ENCODE assay signal across 8 cellular contexts in genomic region chr1:27668808-27669723, GRCh38. TPM values are rescaled to one million over a fixed set of nuclear protein-coding genes. Genes with fewer than 3 reads are reported as not detected.
A peak's percentile ranks its signal among the peaks of the same experiment; 100 is the strongest.
DNase-seq lines count a peak whose midpoint lies in the region; ATAC-seq and TF ChIP-seq lines count a peak whose summit lies in the region.

No MANE protein-coding gene starts in this region.

- DNase-seq in GDM1 (lab: John Stamatoyannopoulos, UW) (peak; percentile 51), MM.1S (peak; percentile 70), T1000 (lab: John Stamatoyannopoulos, UW) (peak; percentile 38), ascending aorta (ENCODE audit: low spot score in 2 of 2) (peak in 1 of 2 donors; percentile 88), OCI-M2 (lab: John Stamatoyannopoulos, UW; ENCODE audit: unreplicated experiment) (no peak)

- TF ChIP-seq CTCF in MM.1S (IDR thresholded peaks at IDR 0.05; ENCODE audit: low read length) = peak; percentile 74
- peak; percentile 83 to 94 (median 86) for TF ChIP-seq CTCF in ascending aorta (IDR thresholded peaks at IDR 0.05)

- H3K4me1 ChIP-seq in MM.1S (ENCODE audit: low read length) (peaks cover 17% of the 10 kb centered on the region; the same call in 1 of the 2 replicates), ascending aorta (peaks cover 0 to 17% of the 10 kb centered on the region in 2 donors), iPS-15b (ENCODE audit: control insufficient read depth, insufficient read depth, low read length) (peaks cover 5% of the 10 kb centered on the region), skeletal muscle tissue (ENCODE audit: control insufficient read depth in 3 of 3, insufficient read depth in 3 of 3, low read length in 3 of 3) (peaks cover 23 to 28% (median 23%) of the 10 kb centered on the region in 3 donors)

- H3K36me3 ChIP-seq in MM.1S (replicated peaks; ENCODE audit: insufficient read depth, low read length) (no peaks in the 10 kb centered on the region), ascending aorta (no peaks in the 10 kb centered on the region), iPS-15b (ENCODE audit: control insufficient read depth, insufficient read depth, low read length) (no peaks in the 10 kb centered on the region), skeletal muscle tissue (ENCODE audit: control insufficient read depth in 3 of 3, insufficient read depth in 3 of 3, low read length in 3 of 3) (peaks cover 0 to 4% (median 0%) of the 10 kb centered on the region in 3 donors)

- H3K4me3 ChIP-seq in MM.1S (ENCODE audit: low read length) = peak overlapping the region; percentile 51
- H3K4me3 ChIP-seq in ascending aorta = peak overlapping the region; percentile 35 to 70
- H3K4me3 ChIP-seq in iPS-15b (ENCODE audit: low read depth, low read length) = peak overlapping the region; percentile 52
- peak overlapping the region; percentile 57 to 88 (median 79) for H3K4me3 ChIP-seq in skeletal muscle tissue (ENCODE audit: low read length in 3 of 3)

- H3K27ac ChIP-seq in MM.1S (ENCODE audit: low read length) (no peak overlapping the region), ascending aorta (peak overlapping the region; percentile 50 to 62), skeletal muscle tissue (ENCODE audit: low read depth, low read length) (no peak overlapping the region)

- H3K27me3 ChIP-seq in MM.1S (replicated peaks; ENCODE audit: insufficient read depth, low read length) (no peaks in the 10 kb centered on the region), ascending aorta (no peaks in the 10 kb centered on the region), iPS-15b (ENCODE audit: control insufficient read depth, insufficient read depth, low read length) (peaks cover 12% of the 10 kb centered on the region), skeletal muscle tissue (ENCODE audit: control insufficient read depth in 3 of 3, insufficient read depth in 3 of 3, low read length in 3 of 3) (no peaks in the 10 kb centered on the region)

- H3K79me2 ChIP-seq in MM.1S (ENCODE audit: low read length) = no peaks in the 10 kb centered on the region

- H3K9me3 ChIP-seq in MM.1S (replicated peaks; ENCODE audit: insufficient read depth, low read length) (no peaks in the 10 kb centered on the region), ascending aorta (no peaks in the 10 kb centered on the region), iPS-15b (ENCODE audit: control insufficient read depth, insufficient read depth, low read length) (no peaks in the 10 kb centered on the region), skeletal muscle tissue (ENCODE audit: control insufficient read depth in 3 of 3, low read length in 3 of 3) (no peaks in the 10 kb centered on the region)

- intact Hi-C loops in ascending aorta (cut with DNase I) = no loop called here

- no peak overlapping the region; the same call in 1 of the 2 replicates for H3K9ac ChIP-seq in MM.1S (ENCODE audit: low read length)
- H3K9ac ChIP-seq in iPS-15b (ENCODE audit: low read depth, low read length) = peak overlapping the region; percentile 3
- peak overlapping the region; percentile 12 to 74 (median 74) for H3K9ac ChIP-seq in skeletal muscle tissue (ENCODE audit: low read depth in 1 of 3, low read length in 3 of 3)

- peak overlapping the region; percentile 89 for H2AFZ ChIP-seq in MM.1S (ENCODE audit: low read length)

- peak overlapping the region; percentile 86 for H3K4me2 ChIP-seq in MM.1S (ENCODE audit: low read depth, low read length)

- no peaks in the 10 kb centered on the region for H3K9me2 ChIP-seq in MM.1S (replicated peaks; ENCODE audit: insufficient read depth, low read length)

- peaks cover 10% of the 10 kb centered on the region for H3F3A ChIP-seq in MM.1S (ENCODE audit: insufficient read depth, low read length)

- no peaks in the 10 kb centered on the region for H4K20me1 ChIP-seq in MM.1S (ENCODE audit: insufficient read depth, low read length)

- ATAC-seq in HG03442 (IDR thresholded peaks at IDR 0.05; ENCODE audit: unreplicated experiment) = no peak

RNA-seq across cellular contexts. Expression of gene IFI6, which starts 2.9 kb away (rescaled TPM):
- total RNA-seq in ascending aorta = 238 TPM
- 90.8 TPM for total RNA-seq in skeletal muscle tissue

RNA-seq across cellular contexts. Expression of gene FGR, which starts 34.1 kb away (rescaled TPM):
- total RNA-seq in ascending aorta = 10.4 TPM
- 2.6 TPM for total RNA-seq in skeletal muscle tissue

RNA-seq across cellular contexts. Expression of gene FAM76A, which starts 56.7 kb away (rescaled TPM):
- total RNA-seq in ascending aorta = 3.4 TPM
- 21.9 TPM for total RNA-seq in skeletal muscle tissue

Comparison
In these comparisons a context has a peak if more than half of its experiments do, and no peak if none do; other contexts are left out.
1. H3K27ac ChIP-seq: peak in ascending aorta (2 of 2); none in MM.1S (single experiment) and skeletal muscle tissue (single experiment).
2. Peak in every context shown above with its lines, with median percentiles within 50 percentile points of each other: H3K4me3 ChIP-seq.